ENCODE assay signal across 22 cellular contexts in the genomic region with DNA sequence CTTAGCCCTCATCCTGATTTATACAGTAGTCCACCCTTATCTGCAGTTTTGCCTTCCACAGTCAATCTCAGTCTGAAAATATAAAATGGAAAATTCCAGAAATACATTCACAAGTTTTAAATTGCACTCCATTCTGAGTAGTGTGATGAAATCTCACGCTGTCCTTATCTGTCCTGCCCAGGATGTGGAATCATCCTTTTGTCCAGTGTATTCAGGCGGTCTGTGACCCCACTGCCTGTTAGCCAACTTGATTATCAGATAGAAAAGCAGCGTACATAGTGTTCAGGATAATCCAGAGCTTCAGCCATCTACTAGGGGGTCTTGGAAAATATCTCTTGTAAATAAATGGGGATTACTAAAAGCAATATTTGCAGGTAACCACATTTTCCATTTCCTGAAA.
"Had no signal": no experiment of that assay in that cellular context is flagged by ENCODE, and none has a peak within 500 bp of the region (broad histone marks: within the 10 kb centered on the region; RNA-seq: fewer than 3 reads in every experiment).

No MANE protein-coding gene starts in this region.

- H3K4me3 ChIP-seq: SK-N-MC had no signal

- DNase-seq: activated CD4-positive, alpha-beta T cell treated with anti-CD3 and anti-CD28 coated beads for 48 hours; activated CD4-positive, alpha-beta T cell treated with anti-CD3 and anti-CD28 coated beads, Interleukin-2, amount 50 U/mL, for 48 hours; activated CD4-positive, CD25-positive, alpha-beta regulatory T cell treated with anti-CD3 and anti-CD28 coated beads, Interleukin-2, amount 50 U/mL, for 72 hours; activated CD8-positive, alpha-beta memory T cell treated with anti-CD3 and anti-CD28 coated beads, Interleukin-2, amount 10 ng/mL, durations not matched to agents 7 days and 5 days; activated effector memory CD4-positive, alpha-beta T cell treated with anti-CD3 and anti-CD28 coated beads, Interleukin-2, amount 50 U/mL, for 16 hours; activated naive CD4-positive, alpha-beta T cell treated with Interleukin-2 at 50 U/mL for 16 hours; activated naive CD8-positive, alpha-beta T cell treated with anti-CD3 and anti-CD28 coated beads, Interleukin-2, amount 50 U/mL, for 24 hours; activated T-cell treated with anti-CD3 and anti-CD28 coated beads, Interleukin-2, amount 50 U/mL, for 24 hours; caudate nucleus; MM.1S; NCI-H1105; NCI-H1436; NCI-H1694 treated with DMSO at 0.1 percent for 48 hours; NCI-H2029 treated with DMSO at 0.1 percent for 48 hours; NCI-H510A treated with DMSO at 0.1 percent for 48 hours; NCI-H69; NK-92 treated with Interleukin-12 subunit alpha and Interleukin-12 subunit beta, amount 100 ng/mL, for 24 hours; T-helper 17 cell; T-helper 9 cell had no signal

- ATAC-seq: activated CD8-positive, alpha-beta memory T cell treated with anti-CD3 and anti-CD28 coated beads, Interleukin-2, amount 10 ng/mL, durations not matched to agents 7 days and 5 days; activated naive CD4-positive, alpha-beta T cell treated with anti-CD3 and anti-CD28 coated beads, Interleukin-2, amount 50 U/mL, for 72 hours; activated naive CD8-positive, alpha-beta T cell treated with anti-CD3 and anti-CD28 coated beads, Interleukin-2, amount 50 U/mL, for 24 hours; T-helper 17 cell; WTC11 had no signal
